ENCODE assay signal across 1 cellular context in the genomic region with DNA sequence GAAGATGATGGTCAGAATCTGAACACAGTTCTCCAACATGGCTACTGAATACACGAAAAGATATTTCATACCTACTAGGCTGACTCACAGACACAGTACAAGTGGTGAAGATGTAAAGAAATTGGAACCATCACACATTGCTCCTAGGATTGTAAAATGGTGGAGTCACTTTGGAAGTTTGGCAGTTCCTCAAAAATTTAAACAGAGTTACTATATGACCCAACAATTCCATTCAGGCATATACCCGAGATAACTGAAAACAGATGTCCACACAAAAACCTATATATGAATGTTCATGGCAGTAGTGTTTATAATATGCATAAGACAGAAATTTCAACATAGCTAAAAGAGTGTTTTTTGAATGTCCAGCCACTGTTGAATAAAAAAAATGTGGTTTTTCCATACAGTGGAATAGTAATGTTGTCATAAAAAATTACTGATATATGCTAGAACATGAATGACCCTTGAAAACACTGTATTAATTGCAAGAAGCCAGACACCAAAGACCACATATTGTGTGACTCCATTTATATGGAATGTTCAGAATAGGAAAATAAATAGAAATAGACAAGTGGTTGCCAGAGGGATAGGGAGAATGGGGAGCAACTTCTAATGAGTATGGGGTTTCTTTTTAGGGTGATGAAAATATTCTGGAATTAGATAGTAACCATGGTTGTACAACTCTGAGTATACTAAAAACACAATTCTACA.
TF ChIP-seq lines count a peak whose summit lies in the region.

No MANE protein-coding gene starts in this region.

TF ChIP-seq in SK-N-SH, 30 proteins besides CTCF, POLR2A, EP300 and RAD21 (continued from another document):
- TF ChIP-seq, protein P1, sequence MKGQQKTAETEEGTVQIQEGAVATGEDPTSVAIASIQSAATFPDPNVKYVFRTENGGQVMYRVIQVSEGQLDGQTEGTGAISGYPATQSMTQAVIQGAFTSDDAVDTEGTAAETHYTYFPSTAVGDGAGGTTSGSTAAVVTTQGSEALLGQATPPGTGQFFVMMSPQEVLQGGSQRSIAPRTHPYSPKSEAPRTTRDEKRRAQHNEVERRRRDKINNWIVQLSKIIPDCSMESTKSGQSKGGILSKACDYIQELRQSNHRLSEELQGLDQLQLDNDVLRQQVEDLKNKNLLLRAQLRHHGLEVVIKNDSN (IDR thresholded peaks at IDR 0.05; ENCODE audit: borderline replicate concordance, low read depth): no peak
- no peak for TF ChIP-seq SIN3A (IDR thresholded peaks at IDR 0.05; ENCODE audit: borderline replicate concordance, low read depth, low read length)
- no peak for TF ChIP-seq TAF1 (IDR thresholded peaks at IDR 0.05; ENCODE audit: borderline replicate concordance, low read depth, low read length)
- TF ChIP-seq, protein P2, sequence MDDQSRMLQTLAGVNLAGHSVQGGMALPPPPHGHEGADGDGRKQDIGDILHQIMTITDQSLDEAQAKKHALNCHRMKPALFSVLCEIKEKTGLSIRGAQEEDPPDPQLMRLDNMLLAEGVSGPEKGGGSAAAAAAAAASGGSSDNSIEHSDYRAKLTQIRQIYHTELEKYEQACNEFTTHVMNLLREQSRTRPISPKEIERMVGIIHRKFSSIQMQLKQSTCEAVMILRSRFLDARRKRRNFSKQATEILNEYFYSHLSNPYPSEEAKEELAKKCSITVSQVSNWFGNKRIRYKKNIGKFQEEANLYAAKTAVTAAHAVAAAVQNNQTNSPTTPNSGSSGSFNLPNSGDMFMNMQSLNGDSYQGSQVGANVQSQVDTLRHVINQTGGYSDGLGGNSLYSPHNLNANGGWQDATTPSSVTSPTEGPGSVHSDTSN (IDR thresholded peaks at IDR 0.05): peak; percentile 32; the same call in 1 of the 2 replicates
- no peak for TF ChIP-seq RCOR1 (IDR thresholded peaks at IDR 0.05; ENCODE audit: low read length)
- TF ChIP-seq MAX (IDR thresholded peaks at IDR 0.05; ENCODE audit: low read depth): no peak
- TF ChIP-seq EZH2phosphoT487 (IDR thresholded peaks at IDR 0.05; ENCODE audit: borderline replicate concordance, low read depth): no peak
- no peak for TF ChIP-seq FOXJ3 (CRISPR knock-in tag; IDR thresholded peaks at IDR 0.05)
